Comparison of ENCODE assay signal across 9 cellular contexts in genomic region chr9:70479880-70480291, GRCh38.
DNase-seq lines count a peak whose midpoint lies in the region; ATAC-seq, FAIRE-seq and TF ChIP-seq lines count a peak whose summit lies in the region.
"Had no signal": no experiment of that assay in that cellular context is flagged by ENCODE, and none has a peak within 500 bp of the region (broad histone marks: within the 10 kb centered on the region; RNA-seq: fewer than 3 reads in every experiment).

No MANE protein-coding gene starts in this region.

- no peaks in the 10 kb centered on the region for H4K20me1 ChIP-seq in HepG2 (ENCODE audit: insufficient read depth, low read length)

- no peaks in the 10 kb centered on the region for H3K9me3 Mint-ChIP-seq in naive thymus-derived CD8-positive, alpha-beta T cell

- H3K9ac ChIP-seq in HepG2 (ENCODE audit: insufficient read depth, low read depth, low read length) = no peak overlapping the region

- TF ChIP-seq EP300 in HepG2 (IDR thresholded peaks at IDR 0.05; ENCODE audit: low read depth in 2 of 2, low read length in 2 of 2) (no peak), HepG2 (CRISPR knock-in tag; IDR thresholded peaks at IDR 0.05; ENCODE audit: borderline replicate concordance) (no peak)

- in situ Hi-C loops in HepG2 (cut with HindIII; ENCODE audit: extremely low pct_ligation_motif_present, low pct_unique_long_range_greater_than_20kb) = loop anchor here (5.0 kb wide), 1 partner anchor 63 kb away; no protein-coding TSS in a partner anchor

- H3K36me3 Mint-ChIP-seq in naive thymus-derived CD8-positive, alpha-beta T cell = no peaks in the 10 kb centered on the region

- no peak overlapping the region for H3K4me3 Mint-ChIP-seq in naive thymus-derived CD8-positive, alpha-beta T cell

- 9% methylated on average over 5 of the region's 5 CpGs for WGBS in HepG2 (ENCODE audit: low lambda C conversion rate)
- WGBS in thyroid gland, 2 donors = 41 to 60% methylated on average over 5 of the region's 5 CpGs

- H3K4me2 ChIP-seq in HepG2 (ENCODE audit: low read depth, low read length) = peak overlapping the region; percentile 72

- POLR2A ChIA-PET in HepG2 (lab: Yijun Ruan, JAX) = interaction anchor here (2.1 to 5.8 kb wide), 2 partner anchors 10 to 60 kb away, joined by 11 to 40 read pairs; no protein-coding TSS in a partner anchor
- POLR2A ChIA-PET in naive thymus-derived CD8-positive, alpha-beta T cell (lab: Charles Lee) = interaction anchor here (0.7 to 1.2 kb wide), 2 partner anchors 61 to 86 kb away, joined by 3 read pairs; no protein-coding TSS in a partner anchor

- CTCF ChIA-PET in HepG2 (lab: Yijun Ruan, JAX; ENCODE audit: low intra/inter-chr PET ratio, low total read pairs) = no interaction called here

- H3K9me3 ChIP-seq in HepG2 (ENCODE audit: low read length) (no peaks in the 10 kb centered on the region), thyroid gland (no peaks in the 10 kb centered on the region)

- H3K27me3 Mint-ChIP-seq in naive thymus-derived CD8-positive, alpha-beta T cell = peaks cover 0 to 1% (median 0%) of the 10 kb centered on the region in 5 donors

- H3K4me3 ChIP-seq in HepG2 (replicated peaks in 1 of 3; ENCODE audit: insufficient read depth in 1 of 3, low read depth in 2 of 3, low read length in 3 of 3) (no peak overlapping the region; a peak in 2 of 6 replicates), thyroid gland (replicated peaks in 1 of 3) (peak overlapping the region in 1 of 3 donors; percentile 8)

- no peak for TF ChIP-seq CTCF in HepG2 (CRISPR knock-in tag; IDR thresholded peaks at IDR 0.05)
- TF ChIP-seq CTCF in thyroid gland (IDR thresholded peaks at IDR 0.05) = no peak

- no peak for FAIRE-seq in HepG2 (lab: Jason Lieb, UNC)

- TF ChIP-seq POLR2A in HepG2 (IDR thresholded peaks at IDR 0.05; ENCODE audit: insufficient read depth in 1 of 2, low read depth in 2 of 2, low read length in 2 of 2) = no peak
- TF ChIP-seq POLR2A in thyroid gland (IDR thresholded peaks at IDR 0.05) = peak in 1 of 2 donors; percentile 42

- H2AFZ ChIP-seq in HepG2 (ENCODE audit: low read length) = no peak overlapping the region

- H3K4me1 Mint-ChIP-seq in naive thymus-derived CD8-positive, alpha-beta T cell = peaks cover 6 to 23% (median 9%) of the 10 kb centered on the region in 4 donors

- H3K4me1 ChIP-seq in HepG2 (ENCODE audit: insufficient read depth, low read length) = peaks cover 32% of the 10 kb centered on the region
- H3K4me1 ChIP-seq in thyroid gland = peaks cover 58 to 70% of the 10 kb centered on the region in 2 donors

- H3K36me3 ChIP-seq in HepG2 (replicated peaks in 1 of 2; ENCODE audit: control insufficient read depth in 1 of 2, insufficient read depth in 2 of 2, low read length in 2 of 2) (no peaks in the 10 kb centered on the region), thyroid gland (no peaks in the 10 kb centered on the region)

- ATAC-seq in HepG2 (peak; percentile 50), GM21447 (IDR thresholded peaks at IDR 0.05; ENCODE audit: unreplicated experiment) (no peak)
- no peak for ATAC-seq in naive thymus-derived CD8-positive, alpha-beta T cell

- DNase-seq in NCI-H1092 treated with DMSO at 0.1 percent for 48 hours (lab: John Stamatoyannopoulos, UW) (peak; percentile 91), HepG2 (ENCODE audit: low spot score) (no peak), thyroid gland (peak; percentile 60 to 63), T1000 (lab: John Stamatoyannopoulos, UW) (no peak)
- no peak for DNase-seq in naive thymus-derived CD8-positive, alpha-beta T cell
- DNase-seq in stimulated activated CD4-positive, alpha-beta T cell treated with anti-CD3 and anti-CD28 coated beads, Interleukin-4, amount 100 ng/mL, for 24 hours = no peak
- DNase-seq: stimulated activated CD4-positive, alpha-beta T cell treated with anti-CD3 and anti-CD28 coated beads, Interleukin-1b, Interleukin-23, amount 100 ng/mL, for 48 hours had no signal

- intact Hi-C loops in HepG2 (cut with micrococcal nuclease; ENCODE audit: unreplicated experiment) (loop anchor here (5.0 kb wide), 1 partner anchor 508 kb away; no protein-coding TSS in a partner anchor), thyroid gland (cut with DNase I) (no loop called here)

- H3K27ac Mint-ChIP-seq in naive thymus-derived CD8-positive, alpha-beta T cell = peak overlapping the region in 2 of 10 donors; percentile 11 to 77

- BruUV-seq in HepG2 (replicated peaks; lab: Mats Ljungman, UMichigan) = no TSS peak

- no peak for TF ChIP-seq RAD21 in HepG2 (CRISPR knock-in tag; IDR thresholded peaks at IDR 0.05)

- H3K27ac ChIP-seq in cingulate gyrus (ENCODE audit: low read depth, low read length) (peak overlapping the region; percentile 99), HepG2 (ENCODE audit: extremely low read length, insufficient read depth, low read length) (no peak overlapping the region), thyroid gland (peak overlapping the region; percentile 90 to 97 (median 96))

- H3K79me2 ChIP-seq in HepG2 (ENCODE audit: insufficient read depth, low read length) = no peaks in the 10 kb centered on the region

- H3K27me3 ChIP-seq in HepG2 (ENCODE audit: control insufficient read depth in 1 of 2, insufficient read depth in 2 of 2, low read length in 2 of 2) (peaks cover 0 to 26% of the 10 kb centered on the region in 2 experiments; a peak in 1 of 5 replicates), thyroid gland (no peaks in the 10 kb centered on the region)

TF ChIP-seq in HepG2, 621 proteins besides CTCF, POLR2A, EP300 and RAD21:
- TF ChIP-seq KDM5B (CRISPR knock-in tag; IDR thresholded peaks at IDR 0.05; ENCODE audit: borderline replicate concordance) (no peak), TEAD3 (CRISPR knock-in tag; optimal IDR thresholded peaks at IDR 0.05; ENCODE audit: borderline replicate concordance) (peak; percentile 51)
TF ChIP-seq in HepG2: peak in this region for 1.

Comparison
In these comparisons a context has a peak if more than half of its experiments do, and no peak if none do; other contexts are left out.
1. DNase-seq: peak in NCI-H1092 treated with DMSO at 0.1 percent for 48 hours (single experiment) and thyroid gland (2 of 2); none in HepG2 (single experiment), naive thymus-derived CD8-positive, alpha-beta T cell (0 of 10), T1000 (single experiment) and stimulated activated CD4-positive, alpha-beta T cell treated with anti-CD3 and anti-CD28 coated beads, Interleukin-4, amount 100 ng/mL, for 24 hours (single experiment).